ENCODE assay signal across 1 cellular context in genomic region chr7:105012503-105013282, GRCh38.
TF ChIP-seq lines count a peak whose summit lies in the region.

No MANE protein-coding gene starts in this region.

TF ChIP-seq in K562, 482 proteins besides CTCF, POLR2A, EP300 and RAD21 (continued from another document and continues in another):
- no peak; the same call in 1 of the 2 replicates for TF ChIP-seq RERE (CRISPR knock-in tag; IDR thresholded peaks at IDR 0.05; ENCODE audit: borderline replicate concordance)
- TF ChIP-seq ETS1 (conservative IDR thresholded peaks at IDR 0.05; ENCODE audit: control insufficient read depth, low read depth, low read length), result peak; percentile 97
- TF ChIP-seq ZNF3 (CRISPR knock-in tag; IDR thresholded peaks at IDR 0.05), result no peak
- TF ChIP-seq ZNF408 (CRISPR knock-in tag; IDR thresholded peaks at IDR 0.05; ENCODE audit: low read depth), result no peak
- no peak for TF ChIP-seq RFX7 (CRISPR knock-in tag; IDR thresholded peaks at IDR 0.05)
- TF ChIP-seq CUX1 (CRISPR knock-in tag; IDR thresholded peaks at IDR 0.05), result no peak
- peak; percentile 84; the same call in 1 of the 2 replicates for TF ChIP-seq FOXK1 (CRISPR knock-in tag; IDR thresholded peaks at IDR 0.05; ENCODE audit: borderline replicate concordance)
- TF ChIP-seq ZNF766 (CRISPR knock-in tag; conservative IDR thresholded peaks at IDR 0.05), result no peak
- 0 out of 2 replicates have a peak, but pooled peaks have one; percentile 2 for TF ChIP-seq ZNF134 (CRISPR knock-in tag; conservative IDR thresholded peaks at IDR 0.05)
- TF ChIP-seq GTF2F1 (IDR thresholded peaks at IDR 0.05; ENCODE audit: low read depth, low read length), result peak; percentile 87; the same call in 1 of the 2 replicates
- TF ChIP-seq FOSL1 (tag; conservative IDR thresholded peaks at IDR 0.05), result peak; percentile 86
- peak; percentile 99 for TF ChIP-seq NBN (IDR thresholded peaks at IDR 0.05; ENCODE audit: low read depth)
- TF ChIP-seq ETV5 (CRISPR knock-in tag; IDR thresholded peaks at IDR 0.05; ENCODE audit: low read depth), result peak; percentile 88
- no peak; the same call in 1 of the 2 replicates for TF ChIP-seq ZNF717 (CRISPR knock-in tag; IDR thresholded peaks at IDR 0.05)
- peak; percentile 55; the same call in 1 of the 2 replicates for TF ChIP-seq SMAD3 (CRISPR knock-in tag; conservative IDR thresholded peaks at IDR 0.05)
- peak in 1 of 2 experiments; percentile 18; a peak in 1 of 4 replicates for TF ChIP-seq MCM7 (IDR thresholded peaks at IDR 0.05)
- no peak for TF ChIP-seq MGA (IDR thresholded peaks at IDR 0.05)
- TF ChIP-seq MXD1 (CRISPR knock-in tag; IDR thresholded peaks at IDR 0.05; ENCODE audit: borderline replicate concordance, poor library complexity, severe bottlenecking), result no peak
- TF ChIP-seq ZNF232 (CRISPR knock-in tag; IDR thresholded peaks at IDR 0.05), result peak; percentile 90; the same call in 1 of the 2 replicates
- TF ChIP-seq HNRNPUL1 (IDR thresholded peaks at IDR 0.05; ENCODE audit: low read length), result no peak; the same call in 1 of the 2 replicates
- TF ChIP-seq DLX4 (CRISPR knock-in tag; IDR thresholded peaks at IDR 0.05), result no peak
- TF ChIP-seq FUS (optimal IDR thresholded peaks at IDR 0.05; ENCODE audit: low read depth, low read length), result peak; percentile 73
- TF ChIP-seq HCFC1 (IDR thresholded peaks at IDR 0.05; ENCODE audit: low read depth, low read length), result peak; percentile 58; the same call in 1 of the 2 replicates
- peak; percentile 65; the same call in 1 of the 2 replicates for TF ChIP-seq MEF2A (IDR thresholded peaks at IDR 0.05; ENCODE audit: control insufficient read depth, low read depth, low read length)
- TF ChIP-seq CEBPG (CRISPR knock-in tag; IDR thresholded peaks at IDR 0.05), result peak; percentile 62; the same call in 1 of the 2 replicates
- TF ChIP-seq CEBPG (tag; conservative IDR thresholded peaks at IDR 0.05 in 1 of 2, IDR thresholded peaks at IDR 0.05 in 1 of 2), result peak in 1 of 2 experiments; percentile 76; a peak in 3 of 4 replicates
- TF ChIP-seq RBM22 (IDR thresholded peaks at IDR 0.05; ENCODE audit: low read depth, low read length, poor library complexity, severe bottlenecking), result peak; percentile 99
- peak; percentile 93; the same call in 1 of the 2 replicates for TF ChIP-seq LARP7 (IDR thresholded peaks at IDR 0.05)
